29 cellular contexts compared by ENCODE assay signal in genomic region chr12:117404940-117405339, GRCh38. TPM values are rescaled to one million over a fixed set of nuclear protein-coding genes. Genes with fewer than 3 reads are reported as not detected.
"Had no signal": no experiment of that assay in that cellular context is flagged by ENCODE, and none has a peak within 500 bp of the region (broad histone marks: within the 10 kb centered on the region; RNA-seq: fewer than 3 reads in every experiment).

No MANE protein-coding gene starts in this region.

- DNase-seq: activated B cell treated with CpG ODN at 0.5 μM for 24 hours; activated CD4-positive, alpha-beta T cell treated with anti-CD3 and anti-CD28 coated beads, Interleukin-2, amount 50 U/mL, for 1 hour; activated CD8-positive, alpha-beta T cell treated with anti-CD3 and anti-CD28 coated beads for 36 hours; activated gamma-delta T cell treated with Interleukin-2 at 50 U/mL for 16 hours; activated naive CD4-positive, alpha-beta T cell treated with anti-CD3 and anti-CD28 coated beads, Interleukin-2, amount 50 U/mL, for 16 hours; activated T-cell treated with anti-CD3 and anti-CD28 coated beads, Interleukin-2, amount 50 U/mL, for 4 hours; amniotic stem cell; brain microvascular endothelial cell; caudate nucleus; head of caudate nucleus; hippocampal formation; left cardiac atrium; left ventricle myocardium superior; sigmoid colon; small intestine; stimulated activated CD4-positive, alpha-beta T cell treated with anti-CD3 and anti-CD28 coated beads, Interleukin-4, amount 100 ng/mL, for 24 hours; uterus had no signal

- H3K4me1 ChIP-seq: prostate gland, uterus had no signal

- H3K4me3 ChIP-seq: prostate gland, sigmoid colon, thoracic aorta, uterus had no signal

- H3K27ac ChIP-seq: brain microvascular endothelial cell, prostate gland, sigmoid colon, thoracic aorta, uterus had no signal

- H3K27me3 ChIP-seq: brain microvascular endothelial cell, uterus had no signal

- H3K36me3 ChIP-seq: brain microvascular endothelial cell, prostate gland, sigmoid colon, thoracic aorta, uterus had no signal

- H3K9me3 ChIP-seq: prostate gland, thoracic aorta, uterus had no signal

- ATAC-seq: activated CD8-positive, alpha-beta T cell treated with anti-CD3 and anti-CD28 coated beads for 36 hours; activated T-cell treated with anti-CD3 and anti-CD28 coated beads, Interleukin-2, amount 50 U/mL, for 4 hours; activated T-helper 17 cell treated with anti-CD3 and anti-CD28 coated beads, Interleukin-2, amount 50 U/mL, for 72 hours; left cardiac atrium; left ventricle myocardium superior; stimulated activated effector memory CD8-positive, alpha-beta T cell treated with anti-CD3 and anti-CD28 coated beads, Interleukin-12 subunit alpha, Interleukin-12 subunit beta, amount 100 ng/mL, for 72 hours had no signal

RNA-seq across cellular contexts. Expression of gene NOS1, which starts 43.5 kb away (rescaled TPM):
- total RNA-seq: activated B cell treated with CpG ODN at 0.5 μM for 24 hours; activated CD8-positive, alpha-beta T cell treated with anti-CD3 and anti-CD28 coated beads for 36 hours; chondrocyte; endothelial cell of umbilical vein; fibroblast of villous mesenchyme; lung microvascular endothelial cell; osteoblast; subcutaneous adipose tissue; T-helper 2 cell treated with Interferon-gamma antibody and Interleukin-4, amounts not matched to agents 100 ng/mL and 5 ng/mL, for 36 hours had no signal
- polyA plus RNA-seq: endothelial cell of umbilical vein, fibroblast of lung had no signal
